Comparison of ENCODE assay signal across 1 cellular context in genomic region chr6:111870054-111870750, GRCh38.
TF ChIP-seq lines count a peak whose summit lies in the region.

No MANE protein-coding gene starts in this region.

TF ChIP-seq in WTC11, 78 proteins besides CTCF, POLR2A, EP300 and RAD21 (continued from another document):
- TF ChIP-seq USF2 (CRISPR knock-in tag; IDR thresholded peaks at IDR 0.05) (no peak), ZNF423 (CRISPR knock-in tag; IDR thresholded peaks at IDR 0.05) (no peak), MYBL2 (CRISPR knock-in tag; IDR thresholded peaks at IDR 0.05) (no peak)
